18 cellular contexts compared by ENCODE assay signal in the genomic region with DNA sequence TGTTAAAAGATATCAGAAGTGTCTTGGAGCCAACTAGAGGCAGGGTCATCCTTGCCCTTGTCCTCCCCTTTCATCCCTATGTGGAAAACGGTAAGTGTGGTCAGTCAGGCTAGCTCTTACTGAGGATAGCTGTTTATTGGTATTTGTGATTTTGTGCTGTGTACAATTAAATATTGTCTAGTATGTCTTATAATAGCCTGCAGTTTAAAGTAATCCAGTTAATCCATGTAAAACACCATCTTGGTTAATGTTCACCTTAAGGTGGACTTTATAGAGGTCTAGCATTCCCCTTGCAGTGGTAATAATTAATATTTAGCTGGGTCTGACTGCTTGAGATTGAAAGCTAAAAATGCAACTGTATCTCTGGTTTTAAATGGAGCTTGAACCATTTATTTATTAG. TPM values are rescaled to one million over a fixed set of nuclear protein-coding genes. Genes with fewer than 3 reads are reported as not detected.
A peak's percentile ranks its signal among the peaks of the same experiment; 100 is the strongest.
DNase-seq lines count a peak whose midpoint lies in the region; ATAC-seq lines count a peak whose summit lies in the region.
"Had no signal": no experiment of that assay in that cellular context is flagged by ENCODE, and none has a peak within 500 bp of the region (broad histone marks: within the 10 kb centered on the region; RNA-seq: fewer than 3 reads in every experiment).

No MANE protein-coding gene starts in this region.

- 74% methylated on average over 1 of the region's 1 CpG for WGBS in right cardiac atrium

- ATAC-seq in GM21786 (IDR thresholded peaks at IDR 0.05; ENCODE audit: unreplicated experiment) (no peak), right cardiac atrium (no peak)
- ATAC-seq: PC-3, Right ventricle myocardium inferior had no signal

- H3K9me3 ChIP-seq in SK-N-MC (ENCODE audit: low read depth, low read length), result 0 out of 2 replicates have a peak, but pooled peaks cover 7% of the 10 kb centered on the region
- peaks cover 5% of the 10 kb centered on the region; the same call in 1 of the 2 replicates for H3K9me3 ChIP-seq in Karpas-422 (ENCODE audit: low read length)
- no peaks in the 10 kb centered on the region for H3K9me3 ChIP-seq in right cardiac atrium (ENCODE audit: control insufficient read depth, low read length)

- H3K36me3 ChIP-seq in SK-N-MC (ENCODE audit: insufficient read depth, low read length), result peaks cover 52% of the 10 kb centered on the region
- peaks cover 30% of the 10 kb centered on the region for H3K36me3 ChIP-seq in Karpas-422 (ENCODE audit: insufficient read depth, low read length)

- H3K79me2 ChIP-seq in Karpas-422 (ENCODE audit: low read length), result peaks cover 36% of the 10 kb centered on the region

- DNase-seq in ACHN (peak; percentile 85), Caki2 (ENCODE audit: low read depth) (peak; percentile 60), SK-N-MC (ENCODE audit: low read depth, low spot score) (no peak), kidney tubule cell (ENCODE audit: low spot score) (peak; percentile 66), Karpas-422 (no peak), middle frontal gyrus (ENCODE audit: extremely low spot score, low spot score) (no peak), right cardiac atrium (no peak)
- DNase-seq: C1 segment of cervical spinal cord, COR-L47, KG1, MM.1S, NCI-H1105 treated with DMSO at 0.1 percent for 48 hours, NCI-H187, NCI-H446, PC-3 had no signal

- no peaks in the 10 kb centered on the region for H3K27me3 ChIP-seq in Karpas-422 (ENCODE audit: low read length)
- no peaks in the 10 kb centered on the region for H3K27me3 ChIP-seq in right cardiac atrium (ENCODE audit: control insufficient read depth, insufficient read depth)

- H3K4me3 ChIP-seq in SK-N-MC (no peak overlapping the region), Karpas-422 (ENCODE audit: low read length) (no peak overlapping the region), right cardiac atrium (ENCODE audit: low read length) (no peak overlapping the region)

- H3K27ac ChIP-seq in SK-N-MC (peak overlapping the region; percentile 99), Karpas-422 (ENCODE audit: low read length) (no peak overlapping the region), right cardiac atrium (ENCODE audit: low read length) (no peak overlapping the region)

- peaks cover 8% of the 10 kb centered on the region for H3K4me1 ChIP-seq in Karpas-422 (ENCODE audit: low read length)
- no peaks in the 10 kb centered on the region for H3K4me1 ChIP-seq in right cardiac atrium (ENCODE audit: control insufficient read depth, insufficient read depth, low read length)

- H3K9ac ChIP-seq in SK-N-MC (ENCODE audit: insufficient read length), result no peak overlapping the region
- no peak overlapping the region for H3K9ac ChIP-seq in Karpas-422 (ENCODE audit: low read length)

- H3K4me2 ChIP-seq in Karpas-422 (ENCODE audit: low read depth, low read length, poor library complexity, severe bottlenecking), result no peak overlapping the region

- H3K9me2 ChIP-seq in Karpas-422 (replicated peaks; ENCODE audit: insufficient read depth, low read length), result no peaks in the 10 kb centered on the region

- H2AFZ ChIP-seq in Karpas-422 (ENCODE audit: low read length), result no peak overlapping the region

- no peaks in the 10 kb centered on the region for H4K20me1 ChIP-seq in Karpas-422 (ENCODE audit: insufficient read depth, low read depth, low read length)

- intact Hi-C loops in right cardiac atrium (cut with DNase I), result no loop called here

- in situ Hi-C loops in ACHN (cut with HindIII; ENCODE audit: low pct_ligation_motif_present, low pct_unique_long_range_greater_than_20kb, low sequenced_read_pairs), result no loop called here
- in situ Hi-C loops in Caki2 (cut with HindIII; ENCODE audit: low pct_unique_long_range_greater_than_20kb, low sequenced_read_pairs), result no loop called here

RNA-seq across cellular contexts. Expression of a gene that starts 25.6 kb away (rescaled TPM):
- 238 and 278 TPM in 2 replicates for total RNA-seq in Caki2 (2014; rRNA removed; shearing (Covaris generic); ENCODE audit: low replicate concordance)
- total RNA-seq in Karpas-422 (2014; rRNA removed; shearing (Covaris generic); ENCODE audit: low replicate concordance), result 82.6 and 90.6 TPM in 2 replicates
- total RNA-seq in right cardiac atrium, result 10 to 100 TPM; 59.4 to 63.2 (median 61.2) TPM
- polyA plus RNA-seq in right cardiac atrium, result 31.5 TPM

RNA-seq across cellular contexts. Expression of a gene that starts 27.4 kb away (rescaled TPM):
- total RNA-seq in Caki2 (2014; rRNA removed; shearing (Covaris generic); ENCODE audit: low replicate concordance), result not detected in 2 replicates
- 0.29 and 0.56 TPM in 2 replicates for total RNA-seq in Karpas-422 (2014; rRNA removed; shearing (Covaris generic); ENCODE audit: low replicate concordance)
- total RNA-seq in right cardiac atrium, result 1 to 10 TPM; 1.4 to 4.3 (median 2.4) TPM
- 0.88 TPM for polyA plus RNA-seq in right cardiac atrium
- total RNA-seq: H4 had no signal

RNA-seq across cellular contexts. Expression of a gene that starts 38.7 kb away (rescaled TPM):
- not detected in 2 replicates for total RNA-seq in Caki2 (2014; rRNA removed; shearing (Covaris generic); ENCODE audit: low replicate concordance)
- total RNA-seq in Karpas-422 (2014; rRNA removed; shearing (Covaris generic); ENCODE audit: low replicate concordance), result 0.07 TPM in 1 of 2 replicates, not detected in the other
- not detected for total RNA-seq in right cardiac atrium
- 0.07 TPM for polyA plus RNA-seq in right cardiac atrium
- total RNA-seq: H4, PC-3, Right ventricle myocardium inferior had no signal

Comparison
In these comparisons a context has a peak if more than half of its experiments do, and no peak if none do; other contexts are left out.
1. DNase-seq: peak in ACHN (single experiment), Caki2 (single experiment) and kidney tubule cell (single experiment); none in SK-N-MC (single experiment), Karpas-422 (single experiment), middle frontal gyrus (single experiment) and right cardiac atrium (0 of 3).